ENCODE assay signal across 1 cellular context in genomic region chr15:66658855-66659254, GRCh38.
TF ChIP-seq lines count a peak whose summit lies in the region.

No MANE protein-coding gene starts in this region.

TF ChIP-seq in H1, 55 proteins besides CTCF, POLR2A, EP300 and RAD21:
- TF ChIP-seq ZNF274 (IDR thresholded peaks at IDR 0.05; ENCODE audit: borderline replicate concordance, extremely low read depth, low read length), result no peak
- no peak for TF ChIP-seq TBP (IDR thresholded peaks at IDR 0.05; ENCODE audit: low read depth, low read length)
- no peak for TF ChIP-seq NRF1 (IDR thresholded peaks at IDR 0.05; ENCODE audit: low read depth, low read length)
- TF ChIP-seq SP1 (IDR thresholded peaks at IDR 0.05; ENCODE audit: low read depth, low read length), result no peak
- no peak for TF ChIP-seq GABPA (IDR thresholded peaks at IDR 0.05; ENCODE audit: borderline replicate concordance, insufficient read depth, low read length)
- no peak for TF ChIP-seq SRF (IDR thresholded peaks at IDR 0.05; ENCODE audit: low read depth, low read length)
- no peak for TF ChIP-seq CHD1 (IDR thresholded peaks at IDR 0.05; ENCODE audit: low read depth, low read length)
- TF ChIP-seq KDM5A (IDR thresholded peaks at IDR 0.05; ENCODE audit: low read length), result no peak
- no peak for TF ChIP-seq PHF8 (conservative IDR thresholded peaks at IDR 0.05; ENCODE audit: low read depth, low read length)
- TF ChIP-seq E2F6 (IDR thresholded peaks at IDR 0.05), result no peak
- no peak for TF ChIP-seq FOSL1 (IDR thresholded peaks at IDR 0.05; ENCODE audit: insufficient read depth, low read depth, low read length)
- TF ChIP-seq SAP30 (IDR thresholded peaks at IDR 0.05; ENCODE audit: insufficient read depth, insufficient replicate concordance, low read length), result no peak
- no peak for TF ChIP-seq SIN3A (conservative IDR thresholded peaks at IDR 0.05 in 1 of 2, IDR thresholded peaks at IDR 0.05 in 1 of 2; ENCODE audit: low read depth in 1 of 2, low read length in 2 of 2)
- TF ChIP-seq TAF7 (optimal IDR thresholded peaks at IDR 0.05; ENCODE audit: borderline replicate concordance, low read depth, low read length), result no peak
- no peak for TF ChIP-seq SP2 (IDR thresholded peaks at IDR 0.05; ENCODE audit: low read length)
- TF ChIP-seq TEAD4 (IDR thresholded peaks at IDR 0.05; ENCODE audit: low read depth, low read length), result no peak
TF ChIP-seq in H1: peak in this region for 0.
